ENCODE assay signal across 1 cellular context in genomic region chr13:79628463-79628862, GRCh38.
TF ChIP-seq lines count a peak whose summit lies in the region.

No MANE protein-coding gene starts in this region.

TF ChIP-seq in GM23338, 12 proteins besides CTCF, POLR2A, EP300 and RAD21 (continued from another document):
- TF ChIP-seq ETS1 (IDR thresholded peaks at IDR 0.05) (no peak), NANOG (IDR thresholded peaks at IDR 0.05; ENCODE audit: borderline replicate concordance) (no peak)
